Comparison of ENCODE assay signal across 31 cellular contexts in the genomic region with DNA sequence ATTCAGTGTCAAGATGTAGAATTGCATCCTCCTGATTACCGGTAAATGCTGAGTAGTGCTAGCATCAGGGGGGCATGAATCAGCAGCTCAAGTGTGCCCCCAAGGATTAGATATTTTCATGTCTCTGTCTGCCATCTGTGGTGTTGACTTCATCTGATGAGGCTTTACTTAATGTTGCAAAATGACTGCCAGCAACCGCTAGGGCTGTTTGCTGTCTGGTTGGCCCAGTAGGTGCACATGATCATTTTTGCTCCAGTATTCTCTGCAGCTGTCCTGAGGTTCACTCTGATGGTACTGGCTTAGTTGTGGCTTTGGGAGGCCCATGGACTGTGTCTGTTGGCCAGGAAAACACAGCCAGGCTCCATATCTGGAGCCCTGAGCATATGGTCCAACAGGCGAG.
DNase-seq lines count a peak whose midpoint lies in the region; TF ChIP-seq lines count a peak whose summit lies in the region.
"Had no signal": no experiment of that assay in that cellular context is flagged by ENCODE, and none has a peak within 500 bp of the region (broad histone marks: within the 10 kb centered on the region; RNA-seq: fewer than 3 reads in every experiment).

No MANE protein-coding gene starts in this region.

- no peaks in the 10 kb centered on the region for H3K27me3 Mint-ChIP-seq in H9 (ENCODE audit: low read depth)
- H3K27me3 Mint-ChIP-seq: activated naive CD8-positive, alpha-beta T cell treated with anti-CD3 and anti-CD28 coated beads, Interleukin-2, amount 50 U/mL, for 24 hours; brain; naive thymus-derived CD8-positive, alpha-beta T cell had no signal

- no peak overlapping the region for H2BK12ac ChIP-seq in H9 (ENCODE audit: insufficient read length, low read depth, low read length)

- no peaks in the 10 kb centered on the region for H3K79me2 ChIP-seq in OCI-LY7 (ENCODE audit: insufficient read depth, low read depth, low read length)
- no peaks in the 10 kb centered on the region for H3K79me2 ChIP-seq in H9 (ENCODE audit: insufficient read depth, low read length)

- H3K27ac Mint-ChIP-seq in H9 = 0 out of 7 replicates have a peak overlapping the region, but pooled peaks of 1 of the 3 experiments have one; percentile 14
- H3K27ac Mint-ChIP-seq: activated naive CD8-positive, alpha-beta T cell treated with anti-CD3 and anti-CD28 coated beads, Interleukin-2, amount 50 U/mL, for 24 hours; activated T-cell treated with anti-CD3 and anti-CD28 coated beads, Interleukin-2, amount 50 U/mL, for 72 hours; brain; HFFc6; naive thymus-derived CD8-positive, alpha-beta T cell; progenitor cell of endocrine pancreas had no signal

- intact Hi-C loops in OCI-LY7 (cut with micrococcal nuclease; ENCODE audit: unreplicated experiment) = no loop called here

- no peaks in the 10 kb centered on the region for H3K79me1 ChIP-seq in H9 (ENCODE audit: insufficient read depth, low read depth, low read length, poor library complexity, severe bottlenecking)

- H3T11ph ChIP-seq in H9 (ENCODE audit: low read length) = no peak overlapping the region

- H3K9ac ChIP-seq in H9 (ENCODE audit: extremely low read depth, insufficient read length, low read length) = no peak overlapping the region

- H3K9me2 ChIP-seq in OCI-LY7 (ENCODE audit: insufficient read depth, low read length) = no peaks in the 10 kb centered on the region

- CTCF ChIA-PET in OCI-LY7 (lab: Charles Lee; ENCODE audit: unreplicated experiment) = no interaction called here

- H2BK5ac ChIP-seq in H9 (ENCODE audit: insufficient read length, low read length) = no peak overlapping the region

- WGBS in H9 (ENCODE audit: extremely low coverage, insufficient read length, low lambda C conversion rate) = no CpG with 5 or more reads among the region's 3 CpGs

- H3K4me1 Mint-ChIP-seq in H9 = peaks cover 3 to 4% of the 10 kb centered on the region in 2 experiments; a peak in 3 of 4 replicates
- H3K4me1 Mint-ChIP-seq: activated naive CD8-positive, alpha-beta T cell treated with anti-CD3 and anti-CD28 coated beads, Interleukin-2, amount 50 U/mL, for 24 hours; brain; naive thymus-derived CD8-positive, alpha-beta T cell had no signal

- no peaks in the 10 kb centered on the region for H3K36me3 Mint-ChIP-seq in H9 (ENCODE audit: insufficient read depth in 1 of 3, low read depth in 3 of 3)
- H3K36me3 Mint-ChIP-seq: brain; naive thymus-derived CD8-positive, alpha-beta T cell had no signal

- no peaks in the 10 kb centered on the region for H3K23me2 ChIP-seq in H9 (ENCODE audit: insufficient read length, low read depth, low read length, poor library complexity, severe bottlenecking)

- H4K5ac ChIP-seq in H9 (ENCODE audit: insufficient read length, low read depth, low read length) = no peak overlapping the region

- H2AK5ac ChIP-seq in H9 (ENCODE audit: insufficient read length, low read length) = no peak overlapping the region

- H3K9me3 ChIP-seq in OCI-LY7 (ENCODE audit: low read length) (no peaks in the 10 kb centered on the region), H9 (ENCODE audit: control insufficient read depth, low read depth, low read length) (no peaks in the 10 kb centered on the region)
- H3K9me3 ChIP-seq: Caco-2, esophagus muscularis mucosa, right lobe of liver, tibial artery had no signal

- H3K27ac ChIP-seq in OCI-LY7 (ENCODE audit: low read depth, low read length, poor library complexity, severe bottlenecking) (no peak overlapping the region), H9 (ENCODE audit: insufficient read length, low read depth, low read length) (no peak overlapping the region)
- H3K27ac ChIP-seq: C4-2B, esophagus muscularis mucosa, right lobe of liver, RWPE1, tibial artery had no signal

- no TSS peak for BruUV-seq in OCI-LY7 (replicated peaks; lab: Mats Ljungman, UMichigan)

- no peak overlapping the region for H3K23ac ChIP-seq in H9 (ENCODE audit: insufficient read length, low read depth, low read length)

- H4K91ac ChIP-seq in H9 (ENCODE audit: insufficient read length, low read depth, low read length) = no peak overlapping the region

- no peak overlapping the region for H2BK20ac ChIP-seq in H9 (ENCODE audit: low read depth, low read length, poor library complexity, severe bottlenecking)

- no peaks in the 10 kb centered on the region for H3K27me3 ChIP-seq in H9 (ENCODE audit: insufficient read depth, low read length)
- H3K27me3 ChIP-seq: esophagus muscularis mucosa, right lobe of liver, tibial artery had no signal

- H3K9me3 Mint-ChIP-seq in H9 = no peaks in the 10 kb centered on the region
- H3K9me3 Mint-ChIP-seq: brain had no signal

- no peak overlapping the region for H2BK120ac ChIP-seq in H9 (ENCODE audit: low read depth, low read length, poor library complexity, severe bottlenecking)

- no peak overlapping the region for H3K14ac ChIP-seq in H9 (ENCODE audit: insufficient read depth, low read length)

- H2BK15ac ChIP-seq in H9 (ENCODE audit: low read depth, low read length) = no peak overlapping the region

- no peak overlapping the region for H3K4me2 ChIP-seq in OCI-LY7 (ENCODE audit: low read length)
- H3K4me2 ChIP-seq in H9 (ENCODE audit: insufficient read depth, insufficient read length, low read length) = no peak overlapping the region

- no peak overlapping the region for H4K8ac ChIP-seq in H9 (replicated peaks; ENCODE audit: insufficient read length, low read depth, low read length)

- H2AFZ ChIP-seq in OCI-LY7 (ENCODE audit: low read length) (0 out of 2 replicates have a peak overlapping the region, but pooled peaks have one; percentile 17), H9 (ENCODE audit: low read length) (no peak overlapping the region)

- POLR2A ChIA-PET in OCI-LY7 (lab: Charles Lee) = interaction anchor here (0.7 to 1.0 kb wide), 2 partner anchors 69 to 154 kb away, joined by 3 to 4 read pairs; no protein-coding TSS in a partner anchor

- no peaks in the 10 kb centered on the region for H3K36me3 ChIP-seq in OCI-LY7 (ENCODE audit: insufficient read depth, low read length)
- H3K36me3 ChIP-seq: esophagus muscularis mucosa, right lobe of liver, tibial artery had no signal

- H4K20me1 ChIP-seq in OCI-LY7 (ENCODE audit: insufficient read depth, low read length) (no peaks in the 10 kb centered on the region), H9 (ENCODE audit: control insufficient read depth, insufficient read depth, insufficient read length) (no peaks in the 10 kb centered on the region)

- TF ChIP-seq CTCF in OCI-LY7 (conservative IDR thresholded peaks at IDR 0.05; ENCODE audit: low read length) (no peak), H9 (conservative IDR thresholded peaks at IDR 0.05) (no peak)

- peaks cover 6% of the 10 kb centered on the region for H3K4me1 ChIP-seq in OCI-LY7 (ENCODE audit: insufficient read depth, low read length, poor library complexity, severe bottlenecking)
- H3K4me1 ChIP-seq in H9 (ENCODE audit: insufficient read depth, low read length) = 0 out of 2 replicates have a peak, but pooled peaks cover 3% of the 10 kb centered on the region
- H3K4me1 ChIP-seq: esophagus muscularis mucosa, right lobe of liver, tibial artery had no signal

- H3K56ac ChIP-seq in H9 (ENCODE audit: insufficient read length, low read depth, low read length) = no peak overlapping the region

- H3K18ac ChIP-seq in H9 (ENCODE audit: insufficient read length, low read depth, low read length) = no peak overlapping the region

- H3K4me3 ChIP-seq in OCI-LY7 (ENCODE audit: low read depth, low read length, poor library complexity, severe bottlenecking) = no peak overlapping the region
- H3K4me3 ChIP-seq: esophagus muscularis mucosa, right lobe of liver, tibial artery had no signal

- H3K4ac ChIP-seq in H9 (ENCODE audit: low read depth, low read length) = no peak overlapping the region

- DNase-seq in HK-2 (ENCODE audit: unreplicated experiment) (peak; percentile 22), OCI-LY7 (ENCODE audit: low spot score) (no peak), iris pigment epithelial cell (ENCODE audit: low read depth) (peak; percentile 6), D341Med (ENCODE audit: low spot score) (no peak), cerebellar cortex (ENCODE audit: low spot score) (no peak), H9 (no peak), NOMO-1 treated with DMSO at 0.1 percent for 48 hours (lab: John Stamatoyannopoulos, UW; ENCODE audit: unreplicated experiment) (no peak)
- DNase-seq: activated CD4-positive, alpha-beta T cell treated with anti-CD3 and anti-CD28 coated beads, Interleukin-2, amount 50 U/mL, for 48 hours; activated naive CD4-positive, alpha-beta T cell; activated naive CD8-positive, alpha-beta T cell treated with anti-CD3 and anti-CD28 coated beads, Interleukin-2, amount 50 U/mL, for 24 hours; activated T-cell treated with anti-CD3 and anti-CD28 coated beads, Interleukin-2, amount 50 U/mL, for 72 hours; Caco-2; DMS79 treated with DMSO at 0.1 percent for 48 hours; foreskin fibroblast; head of caudate nucleus; HFFc6; islet precursor cell; naive thymus-derived CD8-positive, alpha-beta T cell; NCI-H1092; NCI-H187; NCI-H526 treated with DMSO at 0.1 percent for 48 hours; nucleus accumbens; right lobe of liver; stimulated activated CD4-positive, alpha-beta T cell treated with anti-CD3 and anti-CD28 coated beads, Interleukin-4, amount 100 ng/mL, for 4 hours; T-helper 1 cell; tibial artery had no signal

- no peak overlapping the region for H3K4me3 Mint-ChIP-seq in H9
- H3K4me3 Mint-ChIP-seq: activated naive CD8-positive, alpha-beta T cell treated with anti-CD3 and anti-CD28 coated beads, Interleukin-2, amount 50 U/mL, for 24 hours; activated T-cell treated with anti-CD3 and anti-CD28 coated beads, Interleukin-2, amount 50 U/mL, for 72 hours; brain; HFFc6; naive thymus-derived CD8-positive, alpha-beta T cell had no signal

Comparison
In these comparisons a context has a peak if more than half of its experiments do, and no peak if none do; other contexts are left out.
1. DNase-seq: peak in HK-2 (single experiment) and iris pigment epithelial cell (single experiment); none in OCI-LY7 (single experiment), D341Med (single experiment), cerebellar cortex (single experiment), H9 (single experiment) and NOMO-1 treated with DMSO at 0.1 percent for 48 hours (single experiment).